In genomic region chr10:9848981-9849380, GRCh38 we compare ENCODE assay signal across 22 cellular contexts.
A peak's percentile ranks its signal among the peaks of the same experiment; 100 is the strongest.
DNase-seq lines count a peak whose midpoint lies in the region; TF ChIP-seq lines count a peak whose summit lies in the region.
"Had no signal": no experiment of that assay in that cellular context is flagged by ENCODE, and none has a peak within 500 bp of the region (broad histone marks: within the 10 kb centered on the region; RNA-seq: fewer than 3 reads in every experiment).

No MANE protein-coding gene starts in this region.

- intact Hi-C loops in MCF 10A (cut with micrococcal nuclease), result no loop called here
- intact Hi-C loops in breast epithelium (cut with DNase I; ENCODE audit: low total_unique reads), result no loop called here

- H3K4ac ChIP-seq in mesenchymal stem cell (ENCODE audit: low read depth in 1 of 2, low read length in 2 of 2), result no peak overlapping the region

- POLR2A ChIA-PET in MCF 10A (lab: Yijun Ruan, JAX), result no interaction called here

- 40% methylated on average over 1 of the region's 2 CpGs for WGBS in mesenchymal stem cell
- 96 to 100% methylated on average over 2 of the region's 2 CpGs for WGBS in endodermal cell (ENCODE audit: insufficient coverage in 1 of 2, insufficient read length in 1 of 2), 2 experiments

- H3K27me3 Mint-ChIP-seq in MCF 10A (ENCODE audit: insufficient read depth, unreplicated experiment) (no peaks in the 10 kb centered on the region), endodermal cell (ENCODE audit: insufficient read depth) (no peaks in the 10 kb centered on the region)
- H3K27me3 Mint-ChIP-seq: B cell had no signal

- H3K36me3 Mint-ChIP-seq in MCF 10A (ENCODE audit: insufficient read depth, unreplicated experiment) (no peaks in the 10 kb centered on the region), endodermal cell (ENCODE audit: low read depth) (peaks cover 10% of the 10 kb centered on the region)
- H3K36me3 Mint-ChIP-seq: CD14-positive monocyte had no signal

- BruUV-seq in MCF 10A (replicated peaks; lab: Mats Ljungman, UMichigan), result no TSS peak

- no peak overlapping the region for H2BK5ac ChIP-seq in mesenchymal stem cell (ENCODE audit: low read depth, low read length, poor library complexity, severe bottlenecking)

- H3K4me1 ChIP-seq in breast epithelium (no peaks in the 10 kb centered on the region), mesenchymal stem cell (ENCODE audit: control insufficient read depth, insufficient read depth, low read depth, low read length) (no peaks in the 10 kb centered on the region), endodermal cell (ENCODE audit: control insufficient read depth, insufficient read depth, low read length) (no peaks in the 10 kb centered on the region)
- H3K4me1 ChIP-seq: Peyer's patch had no signal

- no peaks in the 10 kb centered on the region for H3K79me1 ChIP-seq in mesenchymal stem cell (replicated peaks; ENCODE audit: low read length, poor library complexity, severe bottlenecking)

- H3K4me1 Mint-ChIP-seq in MCF 10A (ENCODE audit: insufficient read depth, unreplicated experiment) (no peaks in the 10 kb centered on the region), endodermal cell (no peaks in the 10 kb centered on the region)
- H3K4me1 Mint-ChIP-seq: B cell, CD14-positive monocyte had no signal

- no peak overlapping the region for H3K14ac ChIP-seq in mesenchymal stem cell (ENCODE audit: low read length in 2 of 2)

- peaks cover 0 to 29% of the 10 kb centered on the region in 2 donors for H3K9me3 ChIP-seq in breast epithelium
- peaks cover 75% of the 10 kb centered on the region for H3K9me3 ChIP-seq in mesenchymal stem cell (ENCODE audit: control insufficient read depth, low read length)
- H3K9me3 ChIP-seq in endodermal cell (ENCODE audit: control insufficient read depth, low read length), result peaks cover 35% of the 10 kb centered on the region

- DNase-seq in MCF 10A (ENCODE audit: unreplicated experiment) (peak; percentile 13), breast epithelium (ENCODE audit: low spot score in 2 of 2) (no peak), HT1080 (ENCODE audit: low read depth) (peak; percentile 10), astrocyte of the hippocampus (ENCODE audit: low read depth, low spot score) (peak; percentile 17), mesenchymal stem cell (no peak), NCI-H446 treated with DMSO at 0.1 percent for 48 hours (lab: John Stamatoyannopoulos, UW) (no peak), endodermal cell (no peak)
- no peak for DNase-seq in activated CD4-positive, CD25-positive, alpha-beta regulatory T cell treated with anti-CD3 and anti-CD28 coated beads, Interleukin-2, amount 50 U/mL, for 72 hours
- DNase-seq: GM23248, H9, HFFc6, KG1, NCI-H1694, NCI-H2081, NCI-H2171 treated with DMSO at 0.1 percent for 48 hours, NCI-H526, Peyer's patch, SHP77 had no signal

- no peak overlapping the region for H3K4me2 ChIP-seq in mesenchymal stem cell (ENCODE audit: low read length, poor library complexity, severe bottlenecking)

- TF ChIP-seq POLR2A in breast epithelium (IDR thresholded peaks at IDR 0.05), result no peak

- H3K9ac ChIP-seq in mesenchymal stem cell (ENCODE audit: low read length) (no peak overlapping the region), endodermal cell (ENCODE audit: extremely low read depth, low read length, poor library complexity, severe bottlenecking) (no peak overlapping the region)
- H3K9ac ChIP-seq: GM23248 had no signal

- H3K27me3 ChIP-seq in breast epithelium (no peaks in the 10 kb centered on the region), mesenchymal stem cell (ENCODE audit: control insufficient read depth in 1 of 2, insufficient read depth in 1 of 2, low read length in 2 of 2) (no peaks in the 10 kb centered on the region), endodermal cell (ENCODE audit: control insufficient read depth, insufficient read depth, low read length, poor library complexity, severe bottlenecking) (no peaks in the 10 kb centered on the region)
- H3K27me3 ChIP-seq: Peyer's patch had no signal

- H2AK5ac ChIP-seq in mesenchymal stem cell (ENCODE audit: low read length, severe bottlenecking), result no peak overlapping the region

- TF ChIP-seq CTCF in MCF 10A (IDR thresholded peaks at IDR 0.05; ENCODE audit: unreplicated experiment) (no peak), breast epithelium (IDR thresholded peaks at IDR 0.05) (no peak), endodermal cell (conservative IDR thresholded peaks at IDR 0.05) (no peak)

- H3K18ac ChIP-seq in mesenchymal stem cell (ENCODE audit: low read depth in 1 of 2, low read length in 2 of 2), result no peak overlapping the region

- H3K27ac ChIP-seq in breast epithelium (no peak overlapping the region), mesenchymal stem cell (ENCODE audit: low read length, poor library complexity, severe bottlenecking) (no peak overlapping the region), endodermal cell (ENCODE audit: low read depth, low read length) (no peak overlapping the region)
- H3K27ac ChIP-seq: 22Rv1, GM23248, Peyer's patch had no signal

- no peak overlapping the region for H3K4me3 Mint-ChIP-seq in MCF 10A (ENCODE audit: unreplicated experiment)
- no peak overlapping the region for H3K4me3 Mint-ChIP-seq in endodermal cell
- H3K4me3 Mint-ChIP-seq: B cell, CD14-positive monocyte, H9, HFFc6 had no signal

- no peak overlapping the region for H2BK120ac ChIP-seq in mesenchymal stem cell (ENCODE audit: low read depth, low read length)

- H3K4me3 ChIP-seq in breast epithelium, result no peak overlapping the region
- H3K4me3 ChIP-seq in mesenchymal stem cell (ENCODE audit: insufficient read depth in 1 of 2, low read depth in 1 of 2, low read length in 2 of 2), result no peak overlapping the region
- no peak overlapping the region for H3K4me3 ChIP-seq in endodermal cell (ENCODE audit: low read length)
- H3K4me3 ChIP-seq: GM12878, GM23248, Peyer's patch had no signal

- H3K9me3 Mint-ChIP-seq in MCF 10A (ENCODE audit: unreplicated experiment), result peaks cover 32% of the 10 kb centered on the region
- H3K9me3 Mint-ChIP-seq in endodermal cell, result peaks cover 47% of the 10 kb centered on the region

- H4K91ac ChIP-seq in mesenchymal stem cell (ENCODE audit: low read length), result peak overlapping the region; percentile 46

- no peak overlapping the region for H4K8ac ChIP-seq in mesenchymal stem cell (ENCODE audit: low read length)

- CTCF ChIA-PET in MCF 10A (lab: Yijun Ruan, JAX), result no interaction called here

- H2BK12ac ChIP-seq in mesenchymal stem cell (ENCODE audit: low read length in 2 of 2), result no peak overlapping the region

- no peak overlapping the region for H3K23ac ChIP-seq in mesenchymal stem cell (ENCODE audit: low read length in 2 of 2)

- H3K36me3 ChIP-seq in breast epithelium (no peaks in the 10 kb centered on the region), mesenchymal stem cell (ENCODE audit: control insufficient read depth in 1 of 2, insufficient read depth in 2 of 2, low read depth in 1 of 2, low read length in 2 of 2) (no peaks in the 10 kb centered on the region), endodermal cell (ENCODE audit: control insufficient read depth, insufficient read depth, low read length) (no peaks in the 10 kb centered on the region)
- H3K36me3 ChIP-seq: Peyer's patch had no signal

- no peak overlapping the region for H3K27ac Mint-ChIP-seq in MCF 10A (ENCODE audit: low read depth, unreplicated experiment)
- H3K27ac Mint-ChIP-seq in endodermal cell, result no peak overlapping the region
- H3K27ac Mint-ChIP-seq: B cell, CD14-positive monocyte, H9, HFFc6 had no signal

- H2BK15ac ChIP-seq in mesenchymal stem cell (ENCODE audit: low read depth, poor library complexity, severe bottlenecking), result no peak overlapping the region

- no peak overlapping the region for H2AFZ ChIP-seq in mesenchymal stem cell (ENCODE audit: low read depth, low read length)
- H2AFZ ChIP-seq: GM23248 had no signal

Comparison
In these comparisons a context has a peak if more than half of its experiments do, and no peak if none do; other contexts are left out.
1. DNase-seq: peak in MCF 10A (single experiment), HT1080 (single experiment) and astrocyte of the hippocampus (single experiment); none in breast epithelium (0 of 2), mesenchymal stem cell (single experiment), NCI-H446 treated with DMSO at 0.1 percent for 48 hours (single experiment), activated CD4-positive, CD25-positive, alpha-beta regulatory T cell treated with anti-CD3 and anti-CD28 coated beads, Interleukin-2, amount 50 U/mL, for 72 hours (single experiment) and endodermal cell (single experiment).